ENCODE assay signal across 26 cellular contexts in the genomic region with DNA sequence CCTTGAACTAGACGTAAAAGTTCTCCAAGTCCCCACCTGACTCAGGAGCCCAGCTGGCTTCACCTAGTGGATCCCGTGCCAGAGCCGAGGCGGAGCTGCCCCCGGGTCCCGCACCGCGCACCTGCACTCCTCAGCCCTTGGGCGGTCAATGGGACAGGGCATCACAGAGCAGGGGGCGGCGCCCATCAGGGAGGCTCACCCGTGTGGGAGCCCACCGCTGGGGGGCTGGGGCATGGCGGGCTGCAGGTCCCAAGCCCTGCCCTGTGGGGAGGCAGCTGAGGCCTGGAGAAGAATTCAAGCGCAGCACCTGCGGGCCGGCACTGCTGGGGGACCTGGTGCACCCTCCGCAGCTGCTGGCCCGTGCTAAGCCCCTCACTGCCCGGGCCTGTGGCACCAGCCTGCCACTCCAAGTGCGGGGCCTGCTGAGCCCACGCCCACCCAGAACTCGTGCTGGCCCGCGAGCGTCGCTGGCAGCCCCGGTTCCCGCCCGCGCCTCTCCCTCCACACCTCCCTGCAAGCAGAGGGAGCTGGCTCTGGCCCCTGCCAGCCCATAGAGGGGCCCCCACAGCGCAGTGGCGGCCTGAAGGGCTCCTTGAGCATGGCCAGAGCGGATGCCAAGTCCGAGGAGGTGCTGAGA. TPM values are rescaled to one million over a fixed set of nuclear protein-coding genes. Genes with fewer than 3 reads are reported as not detected.
"Had no signal": no experiment of that assay in that cellular context is flagged by ENCODE, and none has a peak within 500 bp of the region (broad histone marks: within the 10 kb centered on the region; RNA-seq: fewer than 3 reads in every experiment).

No MANE protein-coding gene starts in this region.

- H3K4me3 ChIP-seq: left lung, lower lobe of right lung, pancreas, prostate gland, skin epidermis, stomach, thyroid gland, transverse colon, upper lobe of left lung, vagina had no signal

- H3K4me3 Mint-ChIP-seq: naive thymus-derived CD8-positive, alpha-beta T cell; stimulated activated effector memory CD8-positive, alpha-beta T cell treated with anti-CD3 and anti-CD28 coated beads, Interleukin-12 subunit alpha, Interleukin-12 subunit beta, amount 100 ng/mL, for 72 hours had no signal

- H3K36me3 ChIP-seq: lower lobe of right lung, pancreas, prostate gland, thyroid gland, transverse colon, vagina had no signal

- H3K9me3 ChIP-seq: left lung, lower lobe of right lung, pancreas, prostate gland, stomach, testis, thyroid gland, transverse colon, upper lobe of left lung, vagina had no signal

- DNase-seq: kidney; left colon; lower lobe of right lung; mammary epithelial cell; mesenchymal stem cell; naive thymus-derived CD8-positive, alpha-beta T cell; nucleus accumbens; posterior cingulate gyrus; retina; stimulated activated CD4-positive, alpha-beta T cell treated with anti-CD3 and anti-CD28 coated beads, Interleukin-4, amount 100 ng/mL, for 24 hours; stimulated activated naive CD4-positive, alpha-beta T cell; stomach; thyroid gland; transverse colon had no signal

- ATAC-seq: left colon; left lung; naive thymus-derived CD8-positive, alpha-beta T cell; pancreas; right cardiac atrium; sciatic nerve; stimulated activated effector memory CD8-positive, alpha-beta T cell treated with anti-CD3 and anti-CD28 coated beads, Interleukin-12 subunit alpha, Interleukin-12 subunit beta, amount 100 ng/mL, for 72 hours had no signal

- H3K27ac ChIP-seq: lower lobe of right lung, pancreas, prostate gland, testis, thyroid gland, vagina had no signal

- H3K4me1 ChIP-seq: prostate gland, testis had no signal

- H3K27me3 ChIP-seq: left lung, pancreas, stomach, testis, thyroid gland, transverse colon, upper lobe of left lung, vagina had no signal

- H3K27me3 Mint-ChIP-seq: naive thymus-derived CD8-positive, alpha-beta T cell had no signal

- H3K9me3 Mint-ChIP-seq: immature natural killer cell; naive thymus-derived CD8-positive, alpha-beta T cell; stimulated activated effector memory CD8-positive, alpha-beta T cell treated with anti-CD3 and anti-CD28 coated beads, Interleukin-12 subunit alpha, Interleukin-12 subunit beta, amount 100 ng/mL, for 72 hours had no signal

RNA-seq across cellular contexts. Expression of a gene that starts 16.2 kb away (rescaled TPM):
- polyA plus RNA-seq: neural cell had no signal
